ENCODE assay signal across 8 cellular contexts in genomic region chr9:5843450-5844249, GRCh38. TPM values are rescaled to one million over a fixed set of nuclear protein-coding genes. Genes with fewer than 3 reads are reported as not detected.
DNase-seq lines count a peak whose midpoint lies in the region; ATAC-seq lines count a peak whose summit lies in the region.

No MANE protein-coding gene starts in this region.

- POLR2A ChIA-PET in activated CD4-positive, alpha-beta memory T cell treated with anti-CD3 and anti-CD28 coated beads for 36 hours (lab: Charles Lee) = no interaction called here

- H3K36me3 Mint-ChIP-seq in activated CD4-positive, alpha-beta memory T cell treated with anti-CD3 and anti-CD28 coated beads for 36 hours = peaks cover 4% of the 10 kb centered on the region

- peaks cover 65% of the 10 kb centered on the region for H3K4me1 Mint-ChIP-seq in activated CD4-positive, alpha-beta memory T cell treated with anti-CD3 and anti-CD28 coated beads for 36 hours (ENCODE audit: low read depth)

- peaks cover 4% of the 10 kb centered on the region for H3K9me3 Mint-ChIP-seq in activated CD4-positive, alpha-beta memory T cell treated with anti-CD3 and anti-CD28 coated beads for 36 hours

- peak overlapping the region; percentile 82 for H3K27ac Mint-ChIP-seq in activated CD4-positive, alpha-beta memory T cell treated with anti-CD3 and anti-CD28 coated beads for 36 hours

- CTCF ChIA-PET in activated CD4-positive, alpha-beta memory T cell treated with anti-CD3 and anti-CD28 coated beads for 36 hours (lab: Charles Lee) = interaction anchor here (4.8 kb wide), 1 partner anchor 10 kb away, joined by 55 read pairs; the partner anchor contains the start of gene ERMP1

- DNase-seq in AG08395 (ENCODE audit: low spot score) = peak; percentile 12
- peak; percentile 49 for DNase-seq in HuH-7 (ENCODE audit: low spot score)
- DNase-seq in activated CD4-positive, alpha-beta memory T cell treated with anti-CD3 and anti-CD28 coated beads for 36 hours = no peak
- DNase-seq in left colon = no peak
- no peak for DNase-seq in AML-193 (lab: John Stamatoyannopoulos, UW)
- DNase-seq in NCI-H187 (lab: John Stamatoyannopoulos, UW) = no peak

- ATAC-seq in left colon = peak; percentile 31
- no peak for ATAC-seq in HG03439 (IDR thresholded peaks at IDR 0.05; ENCODE audit: unreplicated experiment)
- ATAC-seq in HG02678 (IDR thresholded peaks at IDR 0.05; ENCODE audit: unreplicated experiment) = no peak

- H3K27me3 Mint-ChIP-seq in activated CD4-positive, alpha-beta memory T cell treated with anti-CD3 and anti-CD28 coated beads for 36 hours = no peaks in the 10 kb centered on the region

- intact Hi-C loops in activated CD4-positive, alpha-beta memory T cell treated with anti-CD3 and anti-CD28 coated beads for 36 hours (cut with micrococcal nuclease) = loop anchor here (2.0 to 5.0 kb wide), 3 partner anchors 75 to 839 kb away; a partner anchor contains a TSS
- intact Hi-C loops in left colon (cut with DNase I, micrococcal nuclease) = no loop called here

- peak overlapping the region; percentile 46 for H3K4me3 Mint-ChIP-seq in activated CD4-positive, alpha-beta memory T cell treated with anti-CD3 and anti-CD28 coated beads for 36 hours

RNA-seq across cellular contexts. Expression of gene ERMP1, which starts 10.7 kb away (rescaled TPM):
- total RNA-seq in activated CD4-positive, alpha-beta memory T cell treated with anti-CD3 and anti-CD28 coated beads for 36 hours = 10 to 100 TPM; 23.2 to 24.0 TPM
- 10 to 100 TPM; 33.6 to 44.5 TPM for total RNA-seq in left colon

RNA-seq across cellular contexts. Expression of gene MLANA, which starts 47.0 kb away (rescaled TPM):
- not detected for total RNA-seq in activated CD4-positive, alpha-beta memory T cell treated with anti-CD3 and anti-CD28 coated beads for 36 hours
- not detected for total RNA-seq in left colon

Comparison
In these comparisons a context has a peak if more than half of its experiments do, and no peak if none do; other contexts are left out.
1. DNase-seq: peak in AG08395 (single experiment) and HuH-7 (single experiment); none in activated CD4-positive, alpha-beta memory T cell treated with anti-CD3 and anti-CD28 coated beads for 36 hours (single experiment), left colon (0 of 2), AML-193 (0 of 2) and NCI-H187 (0 of 2).